Comparison of ENCODE assay signal across 9 cellular contexts in genomic region chr2:136131484-136131960, GRCh38. TPM values are rescaled to one million over a fixed set of nuclear protein-coding genes. Genes with fewer than 3 reads are reported as not detected.
DNase-seq lines count a peak whose midpoint lies in the region; ATAC-seq, FAIRE-seq and TF ChIP-seq lines count a peak whose summit lies in the region.
"Had no signal": no experiment of that assay in that cellular context is flagged by ENCODE, and none has a peak within 500 bp of the region (broad histone marks: within the 10 kb centered on the region; RNA-seq: fewer than 3 reads in every experiment).

No MANE protein-coding gene starts in this region.

- no peak for TF ChIP-seq POLR2A in GM12878 (IDR thresholded peaks at IDR 0.05; ENCODE audit: low read depth, low read length)

- H3K27me3 Mint-ChIP-seq in CD14-positive monocyte (ENCODE audit: low read depth in 3 of 3), result peaks cover 0 to 1% (median under 1%) of the 10 kb centered on the region in 3 donors

- RAD21 ChIA-PET in GM12878 (lab: Charles Lee; ENCODE audit: unreplicated experiment), result interaction anchor here (1.0 to 11.7 kb wide), 19 partner anchors 8 to 249 kb away, joined by 3 to 301 read pairs (median 11); partner anchors contain the start of genes CXCR4 and DARS1

- H3K27ac ChIP-seq in Karpas-422 (ENCODE audit: low read length) (no peak overlapping the region), GM12878 (ENCODE audit: control insufficient read depth, insufficient read depth) (peak overlapping the region; percentile 23; the same call in 1 of the 2 replicates)

- H3K36me3 Mint-ChIP-seq in CD14-positive monocyte, result peaks cover 0 to 6% of the 10 kb centered on the region in 2 donors

- H4K20me1 ChIP-seq in Karpas-422 (ENCODE audit: insufficient read depth, low read depth, low read length) (no peaks in the 10 kb centered on the region; the same call in 1 of the 2 replicates), GM12878 (ENCODE audit: control insufficient read depth, insufficient read depth) (no peaks in the 10 kb centered on the region)

- H3K4me3 ChIP-seq in Karpas-422 (ENCODE audit: low read length), result peak overlapping the region; percentile 19; the same call in 1 of the 2 replicates
- 0 out of 2 replicates have a peak overlapping the region, but pooled peaks have one; percentile 1 for H3K4me3 ChIP-seq in GM12878
- H3K4me3 ChIP-seq: lung had no signal

- peak overlapping the region; percentile 91 to 97 (median 96) for H3K27ac Mint-ChIP-seq in CD14-positive monocyte

- SMC1A ChIA-PET in GM12878 (lab: Charles Lee; ENCODE audit: uncharacterized antibody, unreplicated experiment), result interaction anchor here (0.7 to 11.5 kb wide), 18 partner anchors 10 to 250 kb away, joined by 3 to 234 read pairs (median 12); no protein-coding TSS in a partner anchor

- no peak for DNase-seq in CD14-positive monocyte (ENCODE audit: low spot score)
- DNase-seq in Karpas-422, result no peak
- no peak for DNase-seq in GM12878 (ENCODE audit: low read depth, low spot score)
- DNase-seq in SIG-M5 (lab: John Stamatoyannopoulos, UW), result no peak
- no peak for DNase-seq in NCI-H2227 treated with DMSO at 0.1 percent for 48 hours (lab: John Stamatoyannopoulos, UW)
- DNase-seq in DMS153 (lab: John Stamatoyannopoulos, UW), result no peak
- DNase-seq in NCI-H774 (lab: John Stamatoyannopoulos, UW), result no peak

- H3K4me2 ChIP-seq in Karpas-422 (ENCODE audit: low read depth, low read length, poor library complexity, severe bottlenecking) (peak overlapping the region; percentile 58), GM12878 (ENCODE audit: control insufficient read depth, insufficient read depth) (peak overlapping the region; percentile 46)

- ATAC-seq in GM21423 (IDR thresholded peaks at IDR 0.05; ENCODE audit: unreplicated experiment), result peak; percentile 1
- ATAC-seq in GM12878, result peak; percentile 24

- CTCF ChIA-PET in GM12878 (lab: Yijun Ruan, JAX), result interaction anchor here (0.7 to 3.4 kb wide), 9 partner anchors 73 to 253 kb away, joined by 3 to 17 read pairs (median 4); no protein-coding TSS in a partner anchor

- H3K9me3 ChIP-seq in Karpas-422 (ENCODE audit: low read length) (no peaks in the 10 kb centered on the region), GM12878 (replicated peaks; ENCODE audit: control insufficient read depth, insufficient read depth, low read length) (no peaks in the 10 kb centered on the region; the same call in 2 of the 3 replicates)

- no peaks in the 10 kb centered on the region for H3K9me2 ChIP-seq in Karpas-422 (replicated peaks; ENCODE audit: insufficient read depth, low read length)

- FAIRE-seq in GM12878 (lab: Jason Lieb, UNC), result no peak

- peak overlapping the region; percentile 56 to 81 for H3K4me3 Mint-ChIP-seq in CD14-positive monocyte

- no peaks in the 10 kb centered on the region for H3K36me3 ChIP-seq in Karpas-422 (ENCODE audit: insufficient read depth, low read length)
- H3K36me3 ChIP-seq in GM12878 (ENCODE audit: control insufficient read depth in 2 of 2, insufficient read depth in 2 of 2, low read length in 1 of 2), result no peaks in the 10 kb centered on the region

- no peak overlapping the region for H2AFZ ChIP-seq in Karpas-422 (ENCODE audit: low read length)
- H2AFZ ChIP-seq in GM12878 (ENCODE audit: control insufficient read depth, low read depth, low read length), result no peak overlapping the region

- no peaks in the 10 kb centered on the region for H3K27me3 ChIP-seq in Karpas-422 (ENCODE audit: low read length)
- peaks cover 0 to 6% of the 10 kb centered on the region in 2 experiments; a peak in 2 of 4 replicates for H3K27me3 ChIP-seq in GM12878 (replicated peaks in 1 of 2; ENCODE audit: control insufficient read depth in 2 of 2, insufficient read depth in 2 of 2, low read length in 1 of 2)

- TSS peak; percentile 88 for BruUV-seq in GM12878 (replicated peaks; lab: Mats Ljungman, UMichigan)

- H3K4me1 ChIP-seq in Karpas-422 (ENCODE audit: low read length) (peaks cover 51% of the 10 kb centered on the region), GM12878 (ENCODE audit: control insufficient read depth, insufficient read depth, low read length) (peaks cover 35% of the 10 kb centered on the region)

- POLR2A ChIA-PET in GM12878 (lab: Charles Lee), result interaction anchor here (0.6 to 2.3 kb wide), 15 partner anchors 9 to 245 kb away, joined by 3 to 7 read pairs (median 3); no protein-coding TSS in a partner anchor

- H3K4me1 Mint-ChIP-seq in CD14-positive monocyte, result peaks cover 91% of the 10 kb centered on the region

- intact Hi-C loops in CD14-positive monocyte (cut with micrococcal nuclease), result loop anchor here (5.0 kb wide), 3 partner anchors 81 to 196 kb away; no protein-coding TSS in a partner anchor
- intact Hi-C loops in GM12878 (cut with micrococcal nuclease; ENCODE audit: unreplicated experiment), result loop anchor here (5.0 kb wide), 4 partner anchors 106 to 214 kb away; no protein-coding TSS in a partner anchor

- no peak overlapping the region for H3K9ac ChIP-seq in Karpas-422 (ENCODE audit: low read length)
- no peak overlapping the region for H3K9ac ChIP-seq in GM12878 (ENCODE audit: control insufficient read depth, insufficient read depth, low read length)

- no peaks in the 10 kb centered on the region for H3K9me3 Mint-ChIP-seq in CD14-positive monocyte

- peak in 1 of 2 experiments; percentile 51; a peak in 2 of 4 replicates for TF ChIP-seq EP300 in GM12878 (IDR thresholded peaks at IDR 0.05; ENCODE audit: borderline replicate concordance in 1 of 2, control insufficient read depth in 1 of 2, low read depth in 2 of 2, low read length in 2 of 2)

- no peaks in the 10 kb centered on the region for H3K79me2 ChIP-seq in Karpas-422 (ENCODE audit: low read length)
- no peaks in the 10 kb centered on the region for H3K79me2 ChIP-seq in GM12878 (ENCODE audit: control insufficient read depth, insufficient read depth, low read length)

- TF ChIP-seq CTCF in CD14-positive monocyte (IDR thresholded peaks at IDR 0.05), result no peak
- no peak for TF ChIP-seq CTCF in GM12878 (IDR thresholded peaks at IDR 0.05 in 2 of 3, conservative IDR thresholded peaks at IDR 0.05 in 1 of 3; ENCODE audit: control insufficient read depth in 2 of 3, extremely low read depth in 1 of 3, insufficient read depth in 1 of 3, low read depth in 3 of 3, low read length in 3 of 3)

- 0 out of 2 replicates have a peak, but pooled peaks have one; percentile 7 for TF ChIP-seq RAD21 in GM12878 (IDR thresholded peaks at IDR 0.05; ENCODE audit: insufficient read depth, low read depth, low read length)

- WGBS in GM12878 (ENCODE audit: insufficient coverage, insufficient replicate concordance, low lambda C conversion rate, missing lambda C conversion rate), result 30% methylated on average over 10 of the region's 10 CpGs

- in situ Hi-C loops in GM12878 (cut with MboI), result loop anchor here (5.0 kb wide), 2 partner anchors 196 to 251 kb away; no protein-coding TSS in a partner anchor

TF ChIP-seq in GM12878, 131 proteins besides CTCF, POLR2A, EP300 and RAD21 (continues in another document):
- TF ChIP-seq NFXL1 (IDR thresholded peaks at IDR 0.05; ENCODE audit: borderline replicate concordance), result no peak
- TF ChIP-seq, protein P1, sequence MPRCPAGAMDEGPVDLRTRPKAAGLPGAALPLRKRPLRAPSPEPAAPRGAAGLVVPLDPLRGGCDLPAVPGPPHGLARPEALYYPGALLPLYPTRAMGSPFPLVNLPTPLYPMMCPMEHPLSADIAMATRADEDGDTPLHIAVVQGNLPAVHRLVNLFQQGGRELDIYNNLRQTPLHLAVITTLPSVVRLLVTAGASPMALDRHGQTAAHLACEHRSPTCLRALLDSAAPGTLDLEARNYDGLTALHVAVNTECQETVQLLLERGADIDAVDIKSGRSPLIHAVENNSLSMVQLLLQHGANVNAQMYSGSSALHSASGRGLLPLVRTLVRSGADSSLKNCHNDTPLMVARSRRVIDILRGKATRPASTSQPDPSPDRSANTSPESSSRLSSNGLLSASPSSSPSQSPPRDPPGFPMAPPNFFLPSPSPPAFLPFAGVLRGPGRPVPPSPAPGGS (IDR thresholded peaks at IDR 0.05; ENCODE audit: borderline replicate concordance, insufficient read depth, low read depth, low read length, poor library complexity, severe bottlenecking), result no peak
- TF ChIP-seq EED (IDR thresholded peaks at IDR 0.05; ENCODE audit: low read depth), result no peak

RNA-seq across cellular contexts. Expression of gene CXCR4, which starts 13.6 kb away (rescaled TPM):
- polyA plus RNA-seq in CD14-positive monocyte (100 to 1,000 TPM; 140 to 391 TPM), GM12878 (2011; rRNA removed) (489 and 749 TPM in 2 replicates), GM12878 (2014; fragmentation: Illumina TruSeq; extraction: Trizol) (69.2 and 78.8 TPM in 2 replicates), GM12878 (2014; fragmentation: Nextera tagmentation; extraction: Ambion mirVana) (10 to 100 TPM; 31.1 to 32.3 TPM), GM12878 (2014; rRNA removed) (56.7 and 65.7 TPM in 2 replicates), GM12878 (2016; fragmentation: Nextera tagmentation; extraction: Ambion mirVana) (10 to 100 TPM; 52.1 to 55.7 TPM)
- 0.97 and 2.1 TPM in 2 replicates for total RNA-seq in Karpas-422 (2014; rRNA removed; shearing (Covaris generic); ENCODE audit: low replicate concordance)
- total RNA-seq in GM12878 (2013; cell fraction: nucleolus; rRNA removed), result 345 and 356 TPM in 2 replicates
- total RNA-seq in GM12878 (2014; rRNA removed) (53.3 and 59.5 TPM in 2 replicates), GM12878 (2014; rRNA removed; fragmentation: Illumina TruSeq; extraction: Trizol) (47.2 and 48.7 TPM in 2 replicates), GM12878 (2021) (45.9 and 49.6 TPM in 2 replicates)
- 11.9 TPM for polyA plus RNA-seq in GM12878 (2011; ENCODE audit: low read depth)
- 908 and 922 TPM in 2 replicates for polyA plus RNA-seq in GM12878 (2011; cell fraction: cytosol; rRNA removed)
- 473 and 829 TPM in 2 replicates for polyA plus RNA-seq in GM12878 (2011; cell fraction: nucleus; rRNA removed)
- 11.9 and 13.5 TPM in 2 replicates for polyA plus RNA-seq in GM12878 (2012)
- 1,227 and 1,449 TPM in 2 replicates for polyA minus RNA-seq in GM12878 (2011; rRNA and poly(A)+ RNA removed)
- 271 and 274 TPM in 2 replicates for polyA minus RNA-seq in GM12878 (2011; cell fraction: cytosol; rRNA and poly(A)+ RNA removed)
- 348 and 356 TPM in 2 replicates for polyA minus RNA-seq in GM12878 (2011; cell fraction: nucleus; rRNA and poly(A)+ RNA removed)

Comparison
In these comparisons a context has a peak if more than half of its experiments do, and no peak if none do; other contexts are left out.
1. RNA of gene CXCR4, which starts 13.6 kb away (total RNA-seq): 45.9 to 356 TPM in GM12878; 0.97 to 2.1 TPM in Karpas-422; every median in the first group is over 10 times any median in the second.